ENCODE assay signal across 8 cellular contexts in genomic region chr18:63949068-63949737, GRCh38. TPM values are rescaled to one million over a fixed set of nuclear protein-coding genes. Genes with fewer than 3 reads are reported as not detected.
DNase-seq lines count a peak whose midpoint lies in the region; ATAC-seq, FAIRE-seq and TF ChIP-seq lines count a peak whose summit lies in the region.

Gene HMSD, plus strand, starts transcription at chr18:63949301. Its CDS starts 4,155 bp downstream, at chr18:63953456.

- H3K4me1 Mint-ChIP-seq in H9, result peaks cover 6 to 14% of the 10 kb centered on the region in 2 experiments
- peaks cover 43% of the 10 kb centered on the region for H3K4me1 Mint-ChIP-seq in activated CD4-positive, alpha-beta T cell treated with anti-CD3 and anti-CD28 coated beads for 36 hours

- H2BK20ac ChIP-seq in H9 (ENCODE audit: low read depth, low read length, poor library complexity, severe bottlenecking), result no peak within 1 kb of the TSS

- H3K4me3 ChIP-seq in ectodermal cell (ENCODE audit: insufficient read depth, low read depth, low read length), result peak within 1 kb of the TSS; percentile 25
- H3K4me3 ChIP-seq in mesodermal cell (ENCODE audit: extremely low read depth, insufficient read depth, low read length, poor library complexity, severe bottlenecking), result peak within 1 kb of the TSS; percentile 22

- no CpG with 5 or more reads among the region's 35 CpGs for WGBS in H9 (ENCODE audit: extremely low coverage, insufficient read length, low lambda C conversion rate)
- WGBS in ectodermal cell, 2 experiments, result 10 to 11% methylated on average over 35 of the region's 35 CpGs
- WGBS in mesodermal cell (ENCODE audit: insufficient coverage in 2 of 2), 2 experiments, result 18 to 38% methylated on average over 15 to 24 of the region's 35 CpGs

- H3K18ac ChIP-seq in H9 (ENCODE audit: insufficient read length, low read depth, low read length), result peak within 1 kb of the TSS; percentile 53

- H3K79me1 ChIP-seq in H9 (ENCODE audit: insufficient read depth, low read depth, low read length, poor library complexity, severe bottlenecking), result no peaks in the 10 kb centered on the region

- intact Hi-C loops in activated CD4-positive, alpha-beta T cell treated with anti-CD3 and anti-CD28 coated beads for 36 hours (cut with DNase I, micrococcal nuclease), result loop anchor here in 1 of 2 experiments (5.0 kb wide), 1 partner anchor 67 kb away; no protein-coding TSS in a partner anchor

- H3K4ac ChIP-seq in H9 (ENCODE audit: low read depth, low read length), result no peak within 1 kb of the TSS

- H3K79me2 ChIP-seq in H9 (ENCODE audit: insufficient read depth, low read length), result no peaks in the 10 kb centered on the region

- no peak within 1 kb of the TSS for H2AFZ ChIP-seq in H9 (ENCODE audit: low read length)

- H3K23me2 ChIP-seq in H9 (ENCODE audit: insufficient read length, low read depth, low read length, poor library complexity, severe bottlenecking), result peaks cover 2% of the 10 kb centered on the region

- H3K23ac ChIP-seq in H9 (ENCODE audit: insufficient read length, low read depth, low read length), result no peak within 1 kb of the TSS

- H3K9ac ChIP-seq in H9 (ENCODE audit: extremely low read depth, insufficient read length, low read length), result peak within 1 kb of the TSS; percentile 41

- H3K36me3 Mint-ChIP-seq in H9 (ENCODE audit: insufficient read depth in 1 of 3, low read depth in 3 of 3), result peaks cover 0 to 2% (median 0%) of the 10 kb centered on the region in 3 experiments; a peak in 1 of 7 replicates
- peaks cover 5% of the 10 kb centered on the region for H3K36me3 Mint-ChIP-seq in activated CD4-positive, alpha-beta T cell treated with anti-CD3 and anti-CD28 coated beads for 36 hours (ENCODE audit: low read depth)

- peak; percentile 58 for DNase-seq in GM12892 (ENCODE audit: insufficient read length)
- DNase-seq in H9, result peak; percentile 91
- peak; percentile 75 for DNase-seq in NCI-H1092 treated with DMSO at 0.1 percent for 48 hours (lab: John Stamatoyannopoulos, UW)
- DNase-seq in activated CD4-positive, alpha-beta T cell treated with anti-CD3 and anti-CD28 coated beads for 36 hours, result peak; percentile 87
- peak; percentile 79 for DNase-seq in stimulated activated naive CD8-positive, alpha-beta T cell treated with anti-CD3 and anti-CD28 coated beads, Interleukin-15, Interleukin-2, amounts not matched to agents 100 U/mL and 50 U/mL, for 24 hours
- DNase-seq in DMS114 treated with DMSO at 0.1 percent for 48 hours (lab: John Stamatoyannopoulos, UW; ENCODE audit: unreplicated experiment), result no peak

- peak; percentile 87 for ATAC-seq in activated CD4-positive, alpha-beta T cell treated with anti-CD3 and anti-CD28 coated beads for 36 hours
- peak; percentile 92 for ATAC-seq in stimulated activated naive CD8-positive, alpha-beta T cell treated with anti-CD3 and anti-CD28 coated beads, Interleukin-15, Interleukin-2, amounts not matched to agents 100 U/mL and 50 U/mL, for 24 hours

- no peaks in the 10 kb centered on the region for H3K36me3 ChIP-seq in ectodermal cell (ENCODE audit: control insufficient read depth, insufficient read depth, low read length)
- no peaks in the 10 kb centered on the region for H3K36me3 ChIP-seq in mesodermal cell (ENCODE audit: control insufficient read depth, insufficient read depth, low read length)

- H2AK5ac ChIP-seq in H9 (ENCODE audit: insufficient read length, low read length), result no peak within 1 kb of the TSS

- peak; percentile 60 for TF ChIP-seq CTCF in H9 (conservative IDR thresholded peaks at IDR 0.05)

- peak within 1 kb of the TSS; percentile 26 for H3K4me2 ChIP-seq in H9 (ENCODE audit: insufficient read depth, insufficient read length, low read length)

- H3K9me3 Mint-ChIP-seq in H9, result peaks cover 0 to 6% of the 10 kb centered on the region in 2 experiments; a peak in 2 of 5 replicates
- H3K9me3 Mint-ChIP-seq in activated CD4-positive, alpha-beta T cell treated with anti-CD3 and anti-CD28 coated beads for 36 hours (ENCODE audit: low read depth), result peaks cover 5% of the 10 kb centered on the region

- H2BK12ac ChIP-seq in H9 (ENCODE audit: insufficient read length, low read depth, low read length), result no peak within 1 kb of the TSS

- CTCF ChIA-PET in activated CD4-positive, alpha-beta T cell treated with anti-CD3 and anti-CD28 coated beads for 36 hours (lab: Charles Lee), result interaction anchor here (0.8 kb wide), 1 partner anchor 47 kb away, joined by 3 read pairs; no protein-coding TSS in a partner anchor

- POLR2A ChIA-PET in activated CD4-positive, alpha-beta T cell treated with anti-CD3 and anti-CD28 coated beads for 36 hours (lab: Charles Lee), result no interaction called here

- H3K27ac ChIP-seq in H9 (ENCODE audit: insufficient read length, low read depth, low read length) (no peak within 1 kb of the TSS), ectodermal cell (ENCODE audit: insufficient read depth, low read depth, low read length, poor library complexity, severe bottlenecking) (no peak within 1 kb of the TSS), mesodermal cell (ENCODE audit: low read depth, low read length, severe bottlenecking) (no peak within 1 kb of the TSS)

- FAIRE-seq in GM12892 (lab: Jason Lieb, UNC), result peak; percentile 87

- H3K27ac Mint-ChIP-seq in H9, result peak within 1 kb of the TSS; percentile 40 to 79 (median 73); a peak in 3 of 7 replicates
- H3K27ac Mint-ChIP-seq in activated CD4-positive, alpha-beta T cell treated with anti-CD3 and anti-CD28 coated beads for 36 hours, result peak within 1 kb of the TSS; percentile 86

- H2BK120ac ChIP-seq in H9 (ENCODE audit: low read depth, low read length, poor library complexity, severe bottlenecking), result no peak within 1 kb of the TSS

- no peak within 1 kb of the TSS for H2BK15ac ChIP-seq in H9 (ENCODE audit: low read depth, low read length)

- peak; percentile 87 for TF ChIP-seq POLR2A in GM12892 (IDR thresholded peaks at IDR 0.05; ENCODE audit: low read depth, low read length)

- H4K5ac ChIP-seq in H9 (ENCODE audit: insufficient read length, low read depth, low read length), result no peak within 1 kb of the TSS

- H3K4me3 Mint-ChIP-seq in H9, result peak within 1 kb of the TSS; percentile 74 to 83
- H3K4me3 Mint-ChIP-seq in activated CD4-positive, alpha-beta T cell treated with anti-CD3 and anti-CD28 coated beads for 36 hours, result peak within 1 kb of the TSS; percentile 77

- H4K91ac ChIP-seq in H9 (ENCODE audit: insufficient read length, low read depth, low read length), result no peak within 1 kb of the TSS

- no peaks in the 10 kb centered on the region for H3K4me1 ChIP-seq in H9 (ENCODE audit: insufficient read depth, low read length)
- H3K4me1 ChIP-seq in ectodermal cell (ENCODE audit: control insufficient read depth, insufficient read depth, low read length), result peaks cover 4% of the 10 kb centered on the region
- no peaks in the 10 kb centered on the region for H3K4me1 ChIP-seq in mesodermal cell (ENCODE audit: control insufficient read depth, insufficient read depth, low read length, poor library complexity, severe bottlenecking)

- peaks cover 33% of the 10 kb centered on the region for H3K27me3 Mint-ChIP-seq in H9 (ENCODE audit: low read depth)
- H3K27me3 Mint-ChIP-seq in activated CD4-positive, alpha-beta T cell treated with anti-CD3 and anti-CD28 coated beads for 36 hours, result peaks cover 27% of the 10 kb centered on the region

- H4K8ac ChIP-seq in H9 (replicated peaks; ENCODE audit: insufficient read length, low read depth, low read length), result no peak within 1 kb of the TSS

- H3K27me3 ChIP-seq in H9 (ENCODE audit: insufficient read depth, low read length) (no peaks in the 10 kb centered on the region), ectodermal cell (ENCODE audit: control insufficient read depth, insufficient read depth, low read length, poor library complexity, severe bottlenecking) (peaks cover 19% of the 10 kb centered on the region)

- H4K20me1 ChIP-seq in H9 (ENCODE audit: control insufficient read depth, insufficient read depth, insufficient read length), result no peaks in the 10 kb centered on the region

- H3K9me3 ChIP-seq in H9 (ENCODE audit: control insufficient read depth, low read depth, low read length) (no peaks in the 10 kb centered on the region), ectodermal cell (ENCODE audit: control insufficient read depth, low read length) (no peaks in the 10 kb centered on the region), mesodermal cell (ENCODE audit: control insufficient read depth, low read length) (peaks cover 4% of the 10 kb centered on the region)

- H2BK5ac ChIP-seq in H9 (ENCODE audit: insufficient read length, low read length), result no peak within 1 kb of the TSS

- H3T11ph ChIP-seq in H9 (ENCODE audit: low read length), result no peak within 1 kb of the TSS

- peak within 1 kb of the TSS; percentile 81 for H3K14ac ChIP-seq in H9 (ENCODE audit: insufficient read depth, low read length)

- no peak within 1 kb of the TSS for H3K56ac ChIP-seq in H9 (ENCODE audit: insufficient read length, low read depth, low read length)

RNA-seq across cellular contexts. Expression of gene HMSD, which starts in this region (rescaled TPM):
- polyA plus RNA-seq in GM12892 (2012; ENCODE audit: missing spikeins), result 27.3 TPM
- 3.9 and 6.6 TPM in 2 replicates for total RNA-seq in H9 (2021)
- total RNA-seq in activated CD4-positive, alpha-beta T cell treated with anti-CD3 and anti-CD28 coated beads for 36 hours, result 10 to 100 TPM; 18.8 to 26.7 TPM
- polyA plus RNA-seq in ectodermal cell (2013, experiment 1 of 4), result 0.70 TPM
- 0.60 TPM for polyA plus RNA-seq in ectodermal cell (2013, experiment 2 of 4)
- polyA plus RNA-seq in ectodermal cell (2013, experiment 3 of 4), result 0.37 TPM
- 0.61 TPM for polyA plus RNA-seq in ectodermal cell (2013, experiment 4 of 4)
- 0.85 TPM for polyA plus RNA-seq in mesodermal cell (2013, experiment 1 of 2)
- 3.4 TPM for polyA plus RNA-seq in mesodermal cell (2013, experiment 2 of 2)
